18 cellular contexts compared by ENCODE assay signal in the genomic region with DNA sequence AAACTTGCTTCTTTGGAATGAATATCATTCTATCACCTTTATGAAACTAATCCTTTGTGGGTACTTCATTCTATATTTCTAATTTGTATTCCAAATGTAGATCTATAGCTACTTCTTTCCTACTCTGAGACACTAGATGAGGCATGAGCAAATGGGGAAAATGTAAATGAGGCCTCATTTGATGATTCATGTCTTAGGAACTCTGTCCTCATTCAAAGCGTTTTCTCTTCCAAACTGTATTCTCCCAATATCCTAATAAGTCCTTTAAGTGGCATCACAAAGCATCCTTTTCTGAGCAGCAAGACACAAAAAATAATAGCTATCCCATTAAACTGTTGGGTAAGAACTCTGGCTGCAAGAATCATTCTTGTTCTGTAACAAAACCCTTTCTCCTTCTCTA. TPM values are rescaled to one million over a fixed set of nuclear protein-coding genes. Genes with fewer than 3 reads are reported as not detected.
A peak's percentile ranks its signal among the peaks of the same experiment; 100 is the strongest.
DNase-seq lines count a peak whose midpoint lies in the region; ATAC-seq and TF ChIP-seq lines count a peak whose summit lies in the region.
"Had no signal": no experiment of that assay in that cellular context is flagged by ENCODE, and none has a peak within 500 bp of the region (broad histone marks: within the 10 kb centered on the region; RNA-seq: fewer than 3 reads in every experiment).

No MANE protein-coding gene starts in this region.

- 83 to 93% methylated on average over 1 of the region's 1 CpG for WGBS in body of pancreas, 2 donors

- H3K9me3 ChIP-seq in HUES48 (ENCODE audit: control insufficient read depth, insufficient read depth, low read length), result no peaks in the 10 kb centered on the region
- H3K9me3 ChIP-seq in body of pancreas, result no peaks in the 10 kb centered on the region
- no peaks in the 10 kb centered on the region for H3K9me3 ChIP-seq in right atrium auricular region
- H3K9me3 ChIP-seq: gastroesophageal sphincter, upper lobe of right lung had no signal

- DNase-seq in AG08395 (ENCODE audit: low spot score) (peak; percentile 53), astrocyte of the spinal cord (ENCODE audit: low read depth, low spot score) (peak; percentile 17), glomerular visceral epithelial cell (ENCODE audit: extremely low spot score) (peak; percentile 9), body of pancreas (no peak), right atrium auricular region (ENCODE audit: low spot score) (no peak), NCI-H2171 (lab: John Stamatoyannopoulos, UW) (no peak), GM20000 (ENCODE audit: low spot score) (no peak)
- DNase-seq: activated CD4-positive, alpha-beta T cell treated with anti-CD3 and anti-CD28 coated beads for 4 hours; activated CD8-positive, alpha-beta memory T cell treated with anti-CD3 and anti-CD28 coated beads, Interleukin-2, amount 50 U/mL, for 48 hours; activated gamma-delta T cell treated with Interleukin-2 at 50 U/mL for 16 hours; dorsolateral prefrontal cortex; naive thymus-derived CD8-positive, alpha-beta T cell; NCI-H2029 treated with DMSO at 0.1 percent for 48 hours; NCI-H510A; stimulated activated naive CD8-positive, alpha-beta T cell treated with anti-CD3 and anti-CD28 coated beads, Interleukin-15, Interleukin-2, amounts not matched to agents 100 U/mL and 50 U/mL, for 24 hours; upper lobe of right lung had no signal

- ATAC-seq in body of pancreas, result no peak
- ATAC-seq: gastroesophageal sphincter; naive thymus-derived CD8-positive, alpha-beta T cell; stimulated activated naive CD8-positive, alpha-beta T cell treated with anti-CD3 and anti-CD28 coated beads, Interleukin-15, Interleukin-2, amounts not matched to agents 100 U/mL and 50 U/mL, for 24 hours; upper lobe of right lung had no signal

- in situ Hi-C loops in astrocyte of the spinal cord (cut with HindIII; ENCODE audit: low sequenced_read_pairs), result no loop called here

- no peak overlapping the region for H3K9ac ChIP-seq in HUES48 (ENCODE audit: low read depth, low read length)

- no peaks in the 10 kb centered on the region for H3K27me3 ChIP-seq in HUES48 (ENCODE audit: control insufficient read depth, insufficient read depth, low read length)
- no peaks in the 10 kb centered on the region for H3K27me3 ChIP-seq in body of pancreas
- H3K27me3 ChIP-seq in right atrium auricular region, result no peaks in the 10 kb centered on the region
- H3K27me3 ChIP-seq: dorsolateral prefrontal cortex, gastroesophageal sphincter, upper lobe of right lung had no signal

- intact Hi-C loops in body of pancreas (cut with DNase I), result no loop called here

- TF ChIP-seq POLR2A in body of pancreas (IDR thresholded peaks at IDR 0.05), result no peak

- H3K27ac ChIP-seq in HUES48 (ENCODE audit: low read depth, low read length) (peak overlapping the region; percentile 23), body of pancreas (no peak overlapping the region), right atrium auricular region (no peak overlapping the region)
- H3K27ac ChIP-seq: gastroesophageal sphincter, upper lobe of right lung had no signal

- H3K36me3 ChIP-seq in HUES48 (ENCODE audit: control insufficient read depth, insufficient read depth, low read length) (no peaks in the 10 kb centered on the region), body of pancreas (replicated peaks in 1 of 2; ENCODE audit: insufficient read depth in 1 of 2, low read depth in 2 of 2) (no peaks in the 10 kb centered on the region), right atrium auricular region (peaks cover 3% of the 10 kb centered on the region)

- no peak overlapping the region for H3K4me3 ChIP-seq in HUES48 (ENCODE audit: low read depth, low read length)
- H3K4me3 ChIP-seq in astrocyte of the spinal cord (ENCODE audit: low read depth, low read length), result no peak overlapping the region
- no peak overlapping the region for H3K4me3 ChIP-seq in body of pancreas
- no peak overlapping the region for H3K4me3 ChIP-seq in right atrium auricular region
- H3K4me3 ChIP-seq: dorsolateral prefrontal cortex, gastroesophageal sphincter, upper lobe of right lung had no signal

- TF ChIP-seq CTCF in astrocyte of the spinal cord (IDR thresholded peaks at IDR 0.05; ENCODE audit: low read depth, low read length) (no peak), body of pancreas (IDR thresholded peaks at IDR 0.05) (no peak), right atrium auricular region (IDR thresholded peaks at IDR 0.05) (no peak), GM20000 (IDR thresholded peaks at IDR 0.05; ENCODE audit: extremely low read depth, missing control alignments) (no peak)

- H3K4me1 ChIP-seq in HUES48 (ENCODE audit: control insufficient read depth, insufficient read depth, low read length) (peaks cover 17% of the 10 kb centered on the region), body of pancreas (peaks cover 11% of the 10 kb centered on the region), right atrium auricular region (peaks cover 0 to 13% of the 10 kb centered on the region in 2 donors)

RNA-seq across cellular contexts. Expression of a gene that starts 56.1 kb away (rescaled TPM):
- total RNA-seq in body of pancreas, result 10 to 100 TPM; 14.5 to 16.8 TPM
- 1 to 10 TPM; 5.9 to 7.8 TPM for total RNA-seq in right atrium auricular region

Comparison
In these comparisons a context has a peak if more than half of its experiments do, and no peak if none do; other contexts are left out.
1. DNase-seq: peak in AG08395 (single experiment), astrocyte of the spinal cord (single experiment) and glomerular visceral epithelial cell (single experiment); none in body of pancreas (0 of 4), right atrium auricular region (single experiment), NCI-H2171 (single experiment) and GM20000 (single experiment).